ENCODE assay signal across 1 cellular context in the genomic region with DNA sequence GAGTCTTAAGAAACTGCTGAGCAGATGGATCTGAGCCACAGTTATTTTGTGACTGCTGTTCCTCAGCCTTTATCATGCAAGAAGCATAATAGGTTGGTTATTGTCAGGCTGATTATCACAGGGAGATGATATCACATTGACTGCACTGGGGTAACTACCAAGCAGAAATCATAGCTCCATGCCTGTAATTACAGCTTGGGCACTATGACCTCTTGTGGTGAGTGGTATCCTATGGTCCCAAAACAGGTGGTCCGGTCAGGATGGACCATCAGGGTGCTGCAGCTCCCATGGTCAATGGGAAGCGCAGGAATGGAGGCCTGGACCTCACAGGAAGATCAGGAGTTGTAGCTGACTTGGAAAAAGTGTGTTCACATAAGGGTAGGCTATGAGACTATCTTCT.
TF ChIP-seq lines count a peak whose summit lies in the region.

No MANE protein-coding gene starts in this region.

TF ChIP-seq in H1, 55 proteins besides CTCF, POLR2A, EP300 and RAD21 (continued from another document):
- TF ChIP-seq POU5F1 (IDR thresholded peaks at IDR 0.05; ENCODE audit: low read depth, low read length) (no peak), SAP30 (IDR thresholded peaks at IDR 0.05; ENCODE audit: insufficient read depth, insufficient replicate concordance, low read length) (no peak), BRCA1 (IDR thresholded peaks at IDR 0.05; ENCODE audit: low read depth, low read length) (no peak), SIX5 (IDR thresholded peaks at IDR 0.05; ENCODE audit: low read depth, low read length) (no peak), MAFK (IDR thresholded peaks at IDR 0.05; ENCODE audit: low read depth, low read length) (no peak), BCL11A (IDR thresholded peaks at IDR 0.05; ENCODE audit: low read depth in 2 of 2, low read length in 2 of 2) (no peak), SIN3A (conservative IDR thresholded peaks at IDR 0.05 in 1 of 2, IDR thresholded peaks at IDR 0.05 in 1 of 2; ENCODE audit: low read depth in 1 of 2, low read length in 2 of 2) (no peak), SP1 (IDR thresholded peaks at IDR 0.05; ENCODE audit: low read depth, low read length) (no peak)
- TF ChIP-seq, protein P1, sequence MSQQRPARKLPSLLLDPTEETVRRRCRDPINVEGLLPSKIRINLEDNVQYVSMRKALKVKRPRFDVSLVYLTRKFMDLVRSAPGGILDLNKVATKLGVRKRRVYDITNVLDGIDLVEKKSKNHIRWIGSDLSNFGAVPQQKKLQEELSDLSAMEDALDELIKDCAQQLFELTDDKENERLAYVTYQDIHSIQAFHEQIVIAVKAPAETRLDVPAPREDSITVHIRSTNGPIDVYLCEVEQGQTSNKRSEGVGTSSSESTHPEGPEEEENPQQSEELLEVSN (IDR thresholded peaks at IDR 0.05): no peak
